In the genomic region with DNA sequence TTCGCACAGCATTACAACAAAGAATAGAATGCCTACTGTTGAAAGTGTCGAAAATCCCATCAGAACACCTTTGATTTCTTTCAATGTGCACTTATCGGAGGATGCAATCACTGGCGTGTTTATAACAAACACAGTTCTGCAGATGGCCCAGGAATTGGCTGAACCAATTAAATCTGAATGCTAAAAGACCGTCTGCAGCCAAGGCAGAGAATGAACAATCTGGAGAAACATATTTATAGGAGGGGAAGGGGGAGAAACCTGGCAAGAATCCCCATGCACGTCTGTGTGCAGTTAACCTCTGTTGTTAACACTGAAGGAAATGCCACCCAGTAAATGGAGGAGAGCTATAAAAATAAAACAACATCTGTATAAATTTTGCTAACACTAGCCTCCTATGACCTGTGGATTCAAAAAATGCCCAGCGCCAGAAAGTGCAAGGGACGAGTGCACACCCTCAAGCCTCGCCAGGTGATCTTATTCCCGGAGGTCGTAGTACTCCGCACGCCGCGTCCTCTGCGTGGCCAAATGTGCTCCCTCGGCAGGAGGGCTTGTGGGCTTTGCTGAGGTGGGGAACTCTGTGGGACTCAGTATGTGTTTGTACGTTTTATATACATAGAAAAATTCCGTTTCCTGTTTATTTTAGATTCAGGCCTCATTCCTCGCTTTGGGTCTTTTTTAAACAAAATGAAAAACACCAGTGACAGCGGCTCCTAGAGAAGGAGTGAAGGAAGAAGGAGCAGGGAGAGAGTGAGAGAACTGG, we compare ENCODE assay signal across 21 cellular contexts. TPM values are rescaled to one million over a fixed set of nuclear protein-coding genes. Genes with fewer than 3 reads are reported as not detected.
DNase-seq lines count a peak whose midpoint lies in the region; TF ChIP-seq lines count a peak whose summit lies in the region.
"Had no signal": no experiment of that assay in that cellular context is flagged by ENCODE, and none has a peak within 500 bp of the region (broad histone marks: within the 10 kb centered on the region; RNA-seq: fewer than 3 reads in every experiment).

No MANE protein-coding gene starts in this region.

- H3K27me3 ChIP-seq in effector memory CD4-positive, alpha-beta T cell (replicated peaks; ENCODE audit: control insufficient read depth, insufficient read depth, low read length, poor library complexity, severe bottlenecking), result no peaks in the 10 kb centered on the region
- H3K27me3 ChIP-seq: gastrocnemius medialis, Peyer's patch, right lobe of liver, upper lobe of right lung had no signal

- H3K27ac ChIP-seq in effector memory CD4-positive, alpha-beta T cell (ENCODE audit: insufficient read depth, low read length, poor library complexity, severe bottlenecking), result no peak overlapping the region
- H3K27ac ChIP-seq: epithelial cell of prostate, gastrocnemius medialis, left ventricle myocardium inferior, right lobe of liver, upper lobe of right lung had no signal

- POLR2A ChIA-PET in GM10248 (lab: Yijun Ruan, JAX), result no interaction called here

- H3K9me3 Mint-ChIP-seq in nephron progenitor cell, result no peaks in the 10 kb centered on the region
- H3K9me3 Mint-ChIP-seq: activated naive CD4-positive, alpha-beta T cell treated with anti-CD3 and anti-CD28 coated beads, Interleukin-2, amount 50 U/mL, for 24 hours; CD8-positive, alpha-beta T cell; stimulated activated naive CD8-positive, alpha-beta T cell treated with anti-CD3 and anti-CD28 coated beads, Interleukin-15, Interleukin-2, amounts not matched to agents 100 ng/mL and 50 ng/mL, for 24 hours had no signal

- peak overlapping the region; percentile 26 for H3K27ac Mint-ChIP-seq in nephron progenitor cell
- H3K27ac Mint-ChIP-seq: activated naive CD4-positive, alpha-beta T cell treated with anti-CD3 and anti-CD28 coated beads, Interleukin-2, amount 50 U/mL, for 24 hours; CD8-positive, alpha-beta T cell; stimulated activated naive CD8-positive, alpha-beta T cell treated with anti-CD3 and anti-CD28 coated beads, Interleukin-15, Interleukin-2, amounts not matched to agents 100 ng/mL and 50 ng/mL, for 24 hours had no signal

- CTCF ChIA-PET in GM10248 (lab: Yijun Ruan, JAX), result interaction anchor here (1.1 kb wide), 1 partner anchor 12 kb away, joined by 3 read pairs; no protein-coding TSS in a partner anchor

- peaks cover 22% of the 10 kb centered on the region for H3K4me1 ChIP-seq in effector memory CD4-positive, alpha-beta T cell (ENCODE audit: control insufficient read depth, insufficient read depth, low read length, poor library complexity, severe bottlenecking)
- H3K4me1 ChIP-seq: right lobe of liver had no signal

- no peak overlapping the region for H3K4me3 ChIP-seq in effector memory CD4-positive, alpha-beta T cell (ENCODE audit: insufficient read depth, low read depth, low read length, poor library complexity, severe bottlenecking)
- H3K4me3 ChIP-seq: gastrocnemius medialis, left ventricle myocardium inferior, mucosa of descending colon, Peyer's patch, right lobe of liver, upper lobe of right lung had no signal

- H3K9me3 ChIP-seq in effector memory CD4-positive, alpha-beta T cell (ENCODE audit: control insufficient read depth, low read length), result no peaks in the 10 kb centered on the region
- H3K9me3 ChIP-seq: gastrocnemius medialis, left ventricle myocardium inferior, mucosa of descending colon, Peyer's patch, right lobe of liver, upper lobe of right lung had no signal

- TF ChIP-seq CTCF in nephron progenitor cell (IDR thresholded peaks at IDR 0.05) (no peak), GM10248 (IDR thresholded peaks at IDR 0.05; ENCODE audit: control extremely low read depth, extremely low read depth, low read depth, missing control alignments) (no peak)

- DNase-seq in DMS 273 treated with DMSO at 0.1 percent for 48 hours (lab: John Stamatoyannopoulos, UW) (peak; percentile 83), NCI-H2171 (lab: John Stamatoyannopoulos, UW) (peak; percentile 54), cerebellar cortex (ENCODE audit: low spot score) (peak; percentile 82), nephron progenitor cell (no peak), GM10248 (ENCODE audit: extremely low spot score) (no peak), HT-29 (ENCODE audit: low spot score) (no peak), NK-92 (lab: John Stamatoyannopoulos, UW; ENCODE audit: unreplicated experiment) (no peak)
- no peak for DNase-seq in effector memory CD4-positive, alpha-beta T cell
- DNase-seq: activated T-cell treated with anti-CD3 and anti-CD28 coated beads for 4 hours; CD8-positive, alpha-beta T cell; gastrocnemius medialis; left ventricle myocardium inferior; mucosa of descending colon; NCI-H69; Peyer's patch; right lobe of liver; stimulated activated CD4-positive, alpha-beta T cell treated with anti-CD3 and anti-CD28 coated beads, Interleukin-2, amount 100 ng/mL, for 24 hours; upper lobe of right lung had no signal

- peaks cover 4% of the 10 kb centered on the region for H3K36me3 ChIP-seq in effector memory CD4-positive, alpha-beta T cell (ENCODE audit: control insufficient read depth, insufficient read depth, low read length)

- H3K27me3 Mint-ChIP-seq in nephron progenitor cell (ENCODE audit: low read depth, poor library complexity), result no peaks in the 10 kb centered on the region
- H3K27me3 Mint-ChIP-seq: activated naive CD4-positive, alpha-beta T cell treated with anti-CD3 and anti-CD28 coated beads, Interleukin-2, amount 50 U/mL, for 24 hours had no signal

- H3K36me3 Mint-ChIP-seq in nephron progenitor cell (ENCODE audit: low read depth), result peaks cover 77% of the 10 kb centered on the region

- H3K4me3 Mint-ChIP-seq in nephron progenitor cell, result no peak overlapping the region
- H3K4me3 Mint-ChIP-seq: activated naive CD4-positive, alpha-beta T cell treated with anti-CD3 and anti-CD28 coated beads, Interleukin-2, amount 50 U/mL, for 24 hours; CD8-positive, alpha-beta T cell; stimulated activated naive CD8-positive, alpha-beta T cell treated with anti-CD3 and anti-CD28 coated beads, Interleukin-15, Interleukin-2, amounts not matched to agents 100 ng/mL and 50 ng/mL, for 24 hours had no signal

- H3K4me1 Mint-ChIP-seq in nephron progenitor cell, result peaks cover 88% of the 10 kb centered on the region

RNA-seq across cellular contexts. Expression of a gene that starts 56.7 kb away (rescaled TPM):
- 5.9 and 6.6 TPM in 2 replicates for total RNA-seq in HT-29 (2014; rRNA removed; shearing (Covaris generic))

Comparison
In these comparisons a context has a peak if more than half of its experiments do, and no peak if none do; other contexts are left out.
1. DNase-seq: peak in DMS 273 treated with DMSO at 0.1 percent for 48 hours (single experiment), NCI-H2171 (single experiment) and cerebellar cortex (single experiment); none in nephron progenitor cell (single experiment), GM10248 (single experiment), HT-29 (single experiment), effector memory CD4-positive, alpha-beta T cell (0 of 3) and NK-92 (single experiment).